Comparison of ENCODE assay signal across 1 cellular context in the genomic region with DNA sequence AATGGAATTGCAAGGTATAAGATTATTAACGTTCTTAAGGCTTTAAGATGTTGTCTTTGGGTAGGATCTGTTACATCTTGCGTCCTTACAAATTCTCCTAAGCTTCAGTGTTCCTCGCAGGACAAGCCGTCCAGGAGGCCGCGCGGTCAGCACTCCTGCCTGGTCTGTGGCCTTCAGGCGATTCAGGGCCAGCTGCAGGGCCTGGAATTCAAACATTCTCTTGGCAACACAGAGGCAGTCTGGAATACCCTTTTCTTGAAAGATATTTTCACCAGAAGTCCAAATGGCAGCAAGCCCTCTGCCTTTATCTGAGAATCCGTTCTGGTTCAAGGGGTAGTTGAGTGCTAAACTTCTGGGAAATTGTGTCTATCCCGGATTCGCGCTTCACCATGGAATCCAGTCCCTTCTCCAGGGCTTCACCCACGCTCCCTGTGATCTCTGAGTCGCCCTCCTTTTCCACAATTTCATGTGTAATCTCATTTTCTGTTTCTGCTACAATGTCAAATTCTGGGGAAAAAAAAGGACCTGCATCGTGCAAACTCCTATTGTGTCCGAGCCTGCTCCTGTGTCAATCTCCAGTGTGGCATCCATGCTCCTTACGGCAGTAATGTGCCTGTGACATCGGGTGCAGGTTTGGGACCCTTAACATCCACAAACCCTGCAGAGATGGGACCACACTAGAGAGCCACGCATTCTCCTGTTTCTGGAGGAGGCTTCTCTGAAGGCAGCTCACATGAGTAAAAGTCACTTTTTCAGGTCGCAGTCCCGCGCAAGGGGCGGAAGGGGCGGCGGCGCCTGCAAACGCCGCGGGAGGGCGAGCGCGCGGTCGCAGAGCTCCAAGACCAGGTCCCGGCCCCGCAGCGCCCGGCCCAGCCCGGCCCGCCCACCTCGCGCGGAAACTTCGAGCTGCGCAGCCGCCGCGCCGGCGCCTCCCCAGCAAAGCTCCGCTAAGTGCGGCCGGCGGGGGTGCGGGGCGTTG.
TF ChIP-seq lines count a peak whose summit lies in the region.

No MANE protein-coding gene starts in this region.

TF ChIP-seq in GM12878, 131 proteins besides CTCF, POLR2A, EP300 and RAD21 (continued from another document):
- no peak for TF ChIP-seq HSF1 (IDR thresholded peaks at IDR 0.05; ENCODE audit: low read depth, low read length)
- TF ChIP-seq NR2C1 (IDR thresholded peaks at IDR 0.05): no peak
- TF ChIP-seq JUND (IDR thresholded peaks at IDR 0.05; ENCODE audit: low read depth, low read length): no peak
- TF ChIP-seq ZNF24 (IDR thresholded peaks at IDR 0.05): no peak
- TF ChIP-seq MXI1 (IDR thresholded peaks at IDR 0.05; ENCODE audit: low read depth, low read length): no peak
- peak; percentile 42 for TF ChIP-seq NRF1 (conservative IDR thresholded peaks at IDR 0.05; ENCODE audit: low read depth, low read length)
- TF ChIP-seq ZNF207 (IDR thresholded peaks at IDR 0.05; ENCODE audit: borderline replicate concordance): no peak
- TF ChIP-seq STAT3 (IDR thresholded peaks at IDR 0.05; ENCODE audit: low read depth, low read length): no peak
- TF ChIP-seq BCL3 (IDR thresholded peaks at IDR 0.05; ENCODE audit: borderline replicate concordance, insufficient read depth, low read depth, low read length, poor library complexity, severe bottlenecking): no peak
- TF ChIP-seq BHLHE40 (IDR thresholded peaks at IDR 0.05; ENCODE audit: borderline replicate concordance in 1 of 2, low read depth in 2 of 2, low read length in 1 of 2): peak in 1 of 2 experiments; percentile 51; a peak in 3 of 4 replicates
- TF ChIP-seq, protein P1, sequence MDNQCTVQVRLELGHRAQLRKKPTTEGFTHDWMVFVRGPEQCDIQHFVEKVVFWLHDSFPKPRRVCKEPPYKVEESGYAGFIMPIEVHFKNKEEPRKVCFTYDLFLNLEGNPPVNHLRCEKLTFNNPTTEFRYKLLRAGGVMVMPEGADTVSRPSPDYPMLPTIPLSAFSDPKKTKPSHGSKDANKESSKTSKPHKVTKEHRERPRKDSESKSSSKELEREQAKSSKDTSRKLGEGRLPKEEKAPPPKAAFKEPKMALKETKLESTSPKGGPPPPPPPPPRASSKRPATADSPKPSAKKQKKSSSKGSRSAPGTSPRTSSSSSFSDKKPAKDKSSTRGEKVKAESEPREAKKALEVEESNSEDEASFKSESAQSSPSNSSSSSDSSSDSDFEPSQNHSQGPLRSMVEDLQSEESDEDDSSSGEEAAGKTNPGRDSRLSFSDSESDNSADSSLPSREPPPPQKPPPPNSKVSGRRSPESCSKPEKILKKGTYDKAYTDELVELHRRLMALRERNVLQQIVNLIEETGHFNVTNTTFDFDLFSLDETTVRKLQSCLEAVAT (IDR thresholded peaks at IDR 0.05): no peak
TF ChIP-seq in GM12878: peak in this region for 9.
